In genomic region chr9:131747352-131747751, GRCh38 we compare ENCODE assay signal across 7 cellular contexts. TPM values are rescaled to one million over a fixed set of nuclear protein-coding genes. Genes with fewer than 3 reads are reported as not detected.
DNase-seq lines count a peak whose midpoint lies in the region; TF ChIP-seq lines count a peak whose summit lies in the region.

No MANE protein-coding gene starts in this region.

- H3K36me3 Mint-ChIP-seq in neural crest cell (ENCODE audit: low read depth) = no peaks in the 10 kb centered on the region

- H3K4me1 Mint-ChIP-seq in neural crest cell = peaks cover 9% of the 10 kb centered on the region

- peak; percentile 17 to 68 (median 50) for TF ChIP-seq CTCF in esophagus squamous epithelium (IDR thresholded peaks at IDR 0.05)
- peak; percentile 66 for TF ChIP-seq CTCF in neural crest cell (conservative IDR thresholded peaks at IDR 0.05)

- no peak overlapping the region for H3K27ac Mint-ChIP-seq in neural crest cell (ENCODE audit: unreplicated experiment)

- intact Hi-C loops in esophagus squamous epithelium (cut with DNase I) = loop anchor here (10.0 kb wide), 2 partner anchors 223 to 393 kb away; no protein-coding TSS in a partner anchor

- DNase-seq in EL (peak; percentile 54), KG1 (lab: John Stamatoyannopoulos, UW) (peak; percentile 36), SK-N-DZ (ENCODE audit: low spot score) (peak; percentile 70), esophagus squamous epithelium (lab: John Stamatoyannopoulos, UW) (no peak), neural crest cell (ENCODE audit: low read depth, low spot score) (no peak), H7 (no peak), NCI-H524 treated with DMSO at 0.1 percent for 48 hours (lab: John Stamatoyannopoulos, UW) (no peak)

- no peaks in the 10 kb centered on the region for H3K9me3 ChIP-seq in esophagus squamous epithelium

- H3K4me3 ChIP-seq in esophagus squamous epithelium (no peak overlapping the region), H7 (ENCODE audit: insufficient read depth, low read depth, low read length) (no peak overlapping the region)

- TF ChIP-seq POLR2A in esophagus squamous epithelium (IDR thresholded peaks at IDR 0.05) = no peak

- H3K27me3 ChIP-seq in esophagus squamous epithelium = no peaks in the 10 kb centered on the region
- H3K27me3 ChIP-seq in H7 (ENCODE audit: control insufficient read depth, insufficient read depth, low read length) = no peaks in the 10 kb centered on the region

- H3K36me3 ChIP-seq in esophagus squamous epithelium (no peaks in the 10 kb centered on the region), H7 (replicated peaks; ENCODE audit: control insufficient read depth, insufficient read depth, low read length) (no peaks in the 10 kb centered on the region)

- 23 to 38% methylated on average over 5 of the region's 5 CpGs for WGBS in esophagus squamous epithelium, 2 donors

- H3K4me3 Mint-ChIP-seq in neural crest cell = no peak overlapping the region

- no peak overlapping the region for H3K27ac ChIP-seq in esophagus squamous epithelium

- H3K4me1 ChIP-seq in esophagus squamous epithelium = no peaks in the 10 kb centered on the region

- peaks cover 8% of the 10 kb centered on the region for H3K27me3 Mint-ChIP-seq in neural crest cell (ENCODE audit: low read depth)

- H3K9me3 Mint-ChIP-seq in neural crest cell = no peaks in the 10 kb centered on the region

RNA-seq across cellular contexts. Expression of gene RAPGEF1, which starts 7.5 kb away (rescaled TPM):
- polyA plus RNA-seq in SK-N-DZ (2014; cell fraction: cytosol; rRNA removed) = 22.1 and 24.4 TPM in 2 replicates
- polyA plus RNA-seq in SK-N-DZ (2014; cell fraction: nucleus; rRNA removed) = 14.7 and 19.5 TPM in 2 replicates
- total RNA-seq in esophagus squamous epithelium = 10 to 100 TPM; 12.2 to 40.4 (median 19.0) TPM
- total RNA-seq in neural crest cell = 66.2 and 68.1 TPM in 2 replicates
- 47.1 and 49.6 TPM in 2 replicates for total RNA-seq in H7 (2014; rRNA removed; shearing (Covaris generic))

Comparison
In these comparisons a context has a peak if more than half of its experiments do, and no peak if none do; other contexts are left out.
1. DNase-seq: peak in EL (single experiment), KG1 (single experiment) and SK-N-DZ (single experiment); none in esophagus squamous epithelium (single experiment), neural crest cell (single experiment), H7 (single experiment) and NCI-H524 treated with DMSO at 0.1 percent for 48 hours (single experiment).